In genomic region chrX:130120321-130120731, GRCh38 we compare ENCODE assay signal across 8 cellular contexts. TPM values are rescaled to one million over a fixed set of nuclear protein-coding genes. Genes with fewer than 3 reads are reported as not detected.
DNase-seq lines count a peak whose midpoint lies in the region; ATAC-seq and TF ChIP-seq lines count a peak whose summit lies in the region.

No MANE protein-coding gene starts in this region.

- CTCF ChIA-PET in Calu3 (lab: Charles Lee), result interaction anchor here (0.7 to 1.2 kb wide), 3 partner anchors 8 to 534 kb away, joined by 3 to 5 read pairs (median 3); no protein-coding TSS in a partner anchor
- CTCF ChIA-PET in mammary epithelial cell (lab: Charles Lee; ENCODE audit: low non-redundant PET), result no interaction called here

- H3K79me2 ChIP-seq in mammary epithelial cell (ENCODE audit: insufficient read depth, low read length), result no peaks in the 10 kb centered on the region

- H2AFZ ChIP-seq in mammary epithelial cell (ENCODE audit: low read depth, low read length), result peak overlapping the region; percentile 63

- H3K4me3 Mint-ChIP-seq in Calu3 (ENCODE audit: low read depth, unreplicated experiment), result peak overlapping the region; percentile 60
- peak overlapping the region; percentile 60 for H3K4me3 Mint-ChIP-seq in mesothelial cell of epicardium

- H4K20me1 ChIP-seq in mammary epithelial cell (ENCODE audit: insufficient read depth, low read length), result no peaks in the 10 kb centered on the region

- H3K4me2 ChIP-seq in mammary epithelial cell (ENCODE audit: insufficient read depth, low read depth, low read length), result peak overlapping the region; percentile 85

- in situ Hi-C loops in mammary epithelial cell (cut with MboI; ENCODE audit: low sequenced_read_pairs in 2 of 2), result no loop called here

- BruUV-seq in Calu3 (replicated peaks; lab: Mats Ljungman, UMichigan) (no TSS peak), mammary epithelial cell (replicated peaks; lab: Mats Ljungman, UMichigan) (no TSS peak)

- no peaks in the 10 kb centered on the region for H3K9me3 ChIP-seq in mammary epithelial cell (replicated peaks; ENCODE audit: insufficient read depth, low read length)

- no peak overlapping the region for H3K9ac ChIP-seq in mammary epithelial cell (ENCODE audit: insufficient read depth, low read length)

- DNase-seq in Calu3 (no peak), GM20000 (ENCODE audit: low spot score) (peak; percentile 61), mammary epithelial cell (no peak), mesothelial cell of epicardium (ENCODE audit: low spot score in 2 of 2, unreplicated experiment in 2 of 2) (no peak), GM19240 (ENCODE audit: insufficient read length, low spot score) (no peak), SHP77 (lab: John Stamatoyannopoulos, UW) (no peak), NCI-H1436 treated with DMSO at 0.1 percent for 48 hours (lab: John Stamatoyannopoulos, UW) (no peak)

- ATAC-seq in HG03565 (IDR thresholded peaks at IDR 0.05; ENCODE audit: unreplicated experiment), result peak; percentile 19

- peak overlapping the region in 2 of 3 experiments; percentile 35 to 44 for H3K4me3 ChIP-seq in mammary epithelial cell (replicated peaks in 1 of 3; ENCODE audit: insufficient read depth in 1 of 3, low read depth in 2 of 3, low read length in 3 of 3)

- TF ChIP-seq CTCF in Calu3 (IDR thresholded peaks at IDR 0.05; ENCODE audit: unreplicated experiment) (no peak), GM20000 (IDR thresholded peaks at IDR 0.05; ENCODE audit: extremely low read depth, missing control alignments) (no peak), mammary epithelial cell (conservative IDR thresholded peaks at IDR 0.05 in 1 of 2, IDR thresholded peaks at IDR 0.05 in 1 of 2; ENCODE audit: extremely low read depth in 1 of 2, insufficient read depth in 1 of 2, low read depth in 1 of 2, low read length in 2 of 2) (no peak), mesothelial cell of epicardium (IDR thresholded peaks at IDR 0.05; ENCODE audit: unreplicated experiment) (no peak)

- H3K36me3 Mint-ChIP-seq in Calu3 (ENCODE audit: insufficient read depth, unreplicated experiment) (peaks cover 15% of the 10 kb centered on the region), mesothelial cell of epicardium (peaks cover 9% of the 10 kb centered on the region)

- 68% methylated on average over 8 of the region's 28 CpGs for WGBS in mammary epithelial cell (ENCODE audit: low coverage, missing lambda C conversion rate)

- H3K27ac ChIP-seq in mammary epithelial cell (ENCODE audit: insufficient read depth, low read depth, low read length), result no peak overlapping the region

- H3K4me1 ChIP-seq in mammary epithelial cell (ENCODE audit: insufficient read depth, low read length), result peaks cover 20% of the 10 kb centered on the region

- H3K27me3 Mint-ChIP-seq in Calu3 (ENCODE audit: unreplicated experiment) (no peaks in the 10 kb centered on the region), mesothelial cell of epicardium (ENCODE audit: low read depth) (no peaks in the 10 kb centered on the region)

- H3K4me1 Mint-ChIP-seq in Calu3 (ENCODE audit: low read depth, unreplicated experiment), result peaks cover 21% of the 10 kb centered on the region
- H3K4me1 Mint-ChIP-seq in mesothelial cell of epicardium, result peaks cover 18% of the 10 kb centered on the region

- dilution Hi-C loops in mammary epithelial cell (cut with HindIII; ENCODE audit: low sequenced_read_pairs), result no loop called here

- H3K27ac Mint-ChIP-seq in Calu3 (ENCODE audit: unreplicated experiment) (no peak overlapping the region), mesothelial cell of epicardium (peak overlapping the region; percentile 56)

- H3K9me3 Mint-ChIP-seq in Calu3 (ENCODE audit: low read depth, unreplicated experiment) (no peaks in the 10 kb centered on the region), mesothelial cell of epicardium (peaks cover 6% of the 10 kb centered on the region)

- no peaks in the 10 kb centered on the region for H3K27me3 ChIP-seq in mammary epithelial cell (ENCODE audit: insufficient read depth, low read length)

- intact Hi-C loops in Calu3 (cut with micrococcal nuclease; ENCODE audit: unreplicated experiment) (loop anchor here (1.0 kb wide), 1 partner anchor 40 kb away; no protein-coding TSS in a partner anchor), mammary epithelial cell (cut with micrococcal nuclease) (loop anchor here (2.0 kb wide), 1 partner anchor 72 kb away; no protein-coding TSS in a partner anchor)

- no peaks in the 10 kb centered on the region for H3K36me3 ChIP-seq in mammary epithelial cell (ENCODE audit: insufficient read depth, low read length)

RNA-seq across cellular contexts. Expression of gene ELF4, which starts 10.0 kb away (rescaled TPM):
- 21.0 and 24.2 TPM in 2 replicates for total RNA-seq in Calu3 (2022)
- 10 to 100 TPM; 12.3 to 26.3 TPM for total RNA-seq in mammary epithelial cell
- 21.6 TPM for polyA plus RNA-seq in mammary epithelial cell
- 67.5 TPM for polyA minus RNA-seq in mammary epithelial cell
- 21.0 to 22.9 TPM (median 22.2 TPM) in 3 replicates for total RNA-seq in mesothelial cell of epicardium

RNA-seq across cellular contexts. Expression of gene AIFM1, which starts 45.3 kb away (rescaled TPM):
- 50.3 and 52.7 TPM in 2 replicates for total RNA-seq in Calu3 (2022)
- total RNA-seq in mammary epithelial cell, result 10 to 100 TPM; 10.2 to 35.7 TPM
- 41.2 TPM for polyA plus RNA-seq in mammary epithelial cell
- 17.4 TPM for polyA minus RNA-seq in mammary epithelial cell
- 31.3 to 34.6 TPM (median 32.1 TPM) in 3 replicates for total RNA-seq in mesothelial cell of epicardium

RNA-seq across cellular contexts. Expression of gene RAB33A, which starts 51.4 kb away (rescaled TPM):
- total RNA-seq in Calu3 (2022), result not detected in 2 replicates
- not detected for total RNA-seq in mammary epithelial cell
- 0.24 TPM for polyA plus RNA-seq in mammary epithelial cell
- not detected for polyA minus RNA-seq in mammary epithelial cell
- 4.2 to 4.6 TPM (median 4.3 TPM) in 3 replicates for total RNA-seq in mesothelial cell of epicardium
